In the genomic region with DNA sequence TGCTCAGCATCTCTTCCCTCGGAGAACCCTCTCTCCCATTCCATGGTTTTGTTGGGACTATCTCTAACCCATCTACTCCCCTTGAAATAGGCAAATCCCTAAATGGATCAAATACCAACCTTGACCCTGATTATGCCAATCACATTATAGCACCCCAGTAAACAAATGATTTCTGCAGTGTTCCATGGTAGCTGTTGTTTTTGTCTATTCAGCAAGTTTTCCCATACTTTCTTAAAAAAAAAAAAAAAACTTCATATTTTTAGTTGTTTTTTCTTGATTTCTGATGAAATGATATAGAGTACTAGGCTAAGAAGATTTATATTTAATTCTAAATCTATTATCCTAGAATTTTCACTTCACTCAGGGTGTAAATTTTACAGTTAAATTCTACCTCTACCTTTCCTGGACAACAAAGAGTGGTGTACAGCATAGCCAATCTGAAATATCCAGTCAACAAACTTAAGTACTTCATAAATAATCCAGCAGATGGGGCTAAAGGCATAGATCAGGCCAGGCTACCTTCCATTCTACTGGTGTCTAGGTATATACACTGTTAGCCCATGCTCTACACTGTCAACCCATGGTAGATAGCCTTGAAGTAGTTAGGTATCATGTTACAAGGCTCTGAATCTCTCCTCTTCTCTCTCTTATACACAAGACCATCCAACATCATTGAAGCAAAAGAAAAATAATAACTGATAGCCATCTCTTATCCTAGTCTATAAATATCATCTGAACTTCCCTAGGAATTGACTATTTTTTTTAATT, we compare ENCODE assay signal across 8 cellular contexts.
DNase-seq lines count a peak whose midpoint lies in the region; ATAC-seq, FAIRE-seq and TF ChIP-seq lines count a peak whose summit lies in the region.

No MANE protein-coding gene starts in this region.

- H3K79me2 ChIP-seq in K562 (ENCODE audit: control insufficient read depth, insufficient read depth, low read length) = no peaks in the 10 kb centered on the region

- H3K4me3 ChIP-seq in A549 (no peak overlapping the region), K562 (no peak overlapping the region)
- H3K4me3 ChIP-seq in Jurkat, Clone E6-1 (ENCODE audit: low read length) = no peak overlapping the region

- no peak overlapping the region for H3K9ac ChIP-seq in K562 (ENCODE audit: insufficient read depth in 1 of 2, low read depth in 2 of 2, low read length in 2 of 2)

- H3K4me2 ChIP-seq in A549 = no peak overlapping the region
- no peak overlapping the region for H3K4me2 ChIP-seq in K562 (ENCODE audit: insufficient read depth, low read length)

- TF ChIP-seq RAD21 in A549 (conservative IDR thresholded peaks at IDR 0.05 in 1 of 2, IDR thresholded peaks at IDR 0.05 in 1 of 2) (peak; percentile 88 to 93), K562 (CRISPR knock-in tag; conservative IDR thresholded peaks at IDR 0.05 in 1 of 2, IDR thresholded peaks at IDR 0.05 in 1 of 2) (peak; percentile 87 to 92)

- ATAC-seq in A549 (peak; percentile 100), K562 (peak; percentile 100)
- ATAC-seq in stimulated activated naive CD8-positive, alpha-beta T cell treated with anti-CD3 and anti-CD28 coated beads, Interleukin-15, Interleukin-2, amounts not matched to agents 100 U/mL and 50 U/mL, for 24 hours = peak; percentile 88

- no peak for TF ChIP-seq POLR2A in A549 (IDR thresholded peaks at IDR 0.05; ENCODE audit: low read length)
- no peak for TF ChIP-seq POLR2A in K562 (conservative IDR thresholded peaks at IDR 0.05)

- in situ Hi-C loops in K562 (cut with MboI) = loop anchor here (25.0 kb wide), 2 partner anchors 627 to 1327 kb away; no protein-coding TSS in a partner anchor

- peaks cover 27% of the 10 kb centered on the region; the same call in 2 of the 3 replicates for H3K36me3 ChIP-seq in K562 (ENCODE audit: control insufficient read depth, insufficient read depth, low read length)

- H3K9me3 ChIP-seq in A549 = no peaks in the 10 kb centered on the region
- no peaks in the 10 kb centered on the region for H3K9me3 ChIP-seq in K562 (replicated peaks; ENCODE audit: control insufficient read depth, insufficient read depth, low read depth, low read length)

- BruUV-seq in K562 (replicated peaks; lab: Mats Ljungman, UMichigan) = no TSS peak

- TF ChIP-seq CTCF in A549 (IDR thresholded peaks at IDR 0.05) (peak; percentile 81), K562 (IDR thresholded peaks at IDR 0.05 in 2 of 3, conservative IDR thresholded peaks at IDR 0.05 in 1 of 3; ENCODE audit: insufficient read depth in 2 of 3, low read depth in 1 of 3, low read length in 3 of 3) (peak; percentile 57 to 78 (median 62))

- H3K4me1 ChIP-seq in A549 = peaks cover 8% of the 10 kb centered on the region; the same call in 1 of the 3 replicates
- no peaks in the 10 kb centered on the region for H3K4me1 ChIP-seq in K562 (replicated peaks in 1 of 2; ENCODE audit: control insufficient read depth in 2 of 2, insufficient read depth in 2 of 2, low read length in 2 of 2)

- no peaks in the 10 kb centered on the region for H4K20me1 ChIP-seq in K562 (replicated peaks; ENCODE audit: control insufficient read depth, insufficient read depth, low read length)

- no peak overlapping the region for H3K27ac ChIP-seq in A549
- no peak overlapping the region for H3K27ac ChIP-seq in K562 (ENCODE audit: extremely low read depth, low read depth, low read length)

- 73% methylated on average over 1 of the region's 1 CpG for WGBS in A549 (ENCODE audit: missing lambda C conversion rate)
- 40% methylated on average over 1 of the region's 1 CpG for WGBS in K562 (ENCODE audit: insufficient coverage, low coverage, missing lambda C conversion rate)

- no peaks in the 10 kb centered on the region for H3K9me1 ChIP-seq in K562 (ENCODE audit: control insufficient read depth, insufficient read depth, low read length)

- POLR2A ChIA-PET in A549 (lab: Yijun Ruan, JAX) (no interaction called here), K562 (lab: Yijun Ruan, JAX) (interaction anchor here (0.9 to 1.4 kb wide), 2 partner anchors 14 to 27 kb away, joined by 3 to 4 read pairs; no protein-coding TSS in a partner anchor)

- intact Hi-C loops in K562 (cut with micrococcal nuclease) = loop anchor here (5.0 to 10.0 kb wide), 4 partner anchors 142 to 632 kb away; a partner anchor contains a TSS

- no peaks in the 10 kb centered on the region for H3K27me3 ChIP-seq in K562 (ENCODE audit: control insufficient read depth in 2 of 2, insufficient read depth in 2 of 2, low read length in 2 of 2)

- no peak for TF ChIP-seq EP300 in A549 (IDR thresholded peaks at IDR 0.05)
- TF ChIP-seq EP300 in K562 (IDR thresholded peaks at IDR 0.05; ENCODE audit: low read length) = no peak

- no peak overlapping the region for H2AFZ ChIP-seq in K562 (ENCODE audit: low read depth, low read length)

- CTCF ChIA-PET in A549 (lab: Yijun Ruan, JAX) (interaction anchor here (0.5 to 2.3 kb wide), 33 partner anchors 8 to 1318 kb away, joined by 3 to 15 read pairs (median 4); no protein-coding TSS in a partner anchor), K562 (lab: Yijun Ruan, JAX; ENCODE audit: low intra/inter-chr PET ratio) (interaction anchor here (0.6 to 1.7 kb wide), 9 partner anchors 609 to 1748 kb away, joined by 3 to 11 read pairs (median 3); no protein-coding TSS in a partner anchor)

- FAIRE-seq in A549 (lab: Jason Lieb, UNC) = peak; percentile 7
- FAIRE-seq in K562 (lab: Jason Lieb, UNC) = peak; percentile 88

- DNase-seq in A549 (ENCODE audit: low read depth in 1 of 2, low spot score in 1 of 2) = peak; percentile 67 to 82
- DNase-seq in GF-D8 (lab: John Stamatoyannopoulos, UW) = peak; percentile 60
- peak; percentile 76 for DNase-seq in H4 (ENCODE audit: low spot score)
- DNase-seq in Jurkat, Clone E6-1 (ENCODE audit: low read depth, low spot score) = peak; percentile 72
- peak; percentile 83 for DNase-seq in NOMO-1 treated with DMSO at 0.1 percent for 48 hours (lab: John Stamatoyannopoulos, UW; ENCODE audit: unreplicated experiment)
- DNase-seq in K562 (ENCODE audit: extremely low read depth in 1 of 4, low spot score in 3 of 4) = peak; percentile 67 to 77 (median 72)
- DNase-seq in iPS-NIHi7 (ENCODE audit: extremely low spot score) = peak; percentile 67
- DNase-seq in stimulated activated naive CD8-positive, alpha-beta T cell treated with anti-CD3 and anti-CD28 coated beads, Interleukin-15, Interleukin-2, amounts not matched to agents 100 U/mL and 50 U/mL, for 24 hours = no peak

TF ChIP-seq in A549, 52 proteins besides CTCF, POLR2A, EP300 and RAD21 (continues in another document):
- TF ChIP-seq GATA3 (IDR thresholded peaks at IDR 0.05; ENCODE audit: borderline replicate concordance) (no peak), FOSB (CRISPR knock-in tag; IDR thresholded peaks at IDR 0.05) (no peak), ESRRA (IDR thresholded peaks at IDR 0.05; ENCODE audit: borderline replicate concordance, low read length) (no peak), JUNB (IDR thresholded peaks at IDR 0.05) (no peak)

TF ChIP-seq in K562, 482 proteins besides CTCF, POLR2A, EP300 and RAD21 (continues in another document):
- TF ChIP-seq, protein P1, sequence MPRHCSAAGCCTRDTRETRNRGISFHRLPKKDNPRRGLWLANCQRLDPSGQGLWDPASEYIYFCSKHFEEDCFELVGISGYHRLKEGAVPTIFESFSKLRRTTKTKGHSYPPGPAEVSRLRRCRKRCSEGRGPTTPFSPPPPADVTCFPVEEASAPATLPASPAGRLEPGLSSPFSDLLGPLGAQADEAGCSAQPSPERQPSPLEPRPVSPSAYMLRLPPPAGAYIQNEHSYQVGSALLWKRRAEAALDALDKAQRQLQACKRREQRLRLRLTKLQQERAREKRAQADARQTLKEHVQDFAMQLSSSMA (CRISPR knock-in tag; IDR thresholded peaks at IDR 0.05) = no peak
- no peak for TF ChIP-seq SMAD4 (CRISPR knock-in tag; conservative IDR thresholded peaks at IDR 0.05)
- TF ChIP-seq ZKSCAN8 (CRISPR knock-in tag; IDR thresholded peaks at IDR 0.05) = no peak
- TF ChIP-seq, protein P2, sequence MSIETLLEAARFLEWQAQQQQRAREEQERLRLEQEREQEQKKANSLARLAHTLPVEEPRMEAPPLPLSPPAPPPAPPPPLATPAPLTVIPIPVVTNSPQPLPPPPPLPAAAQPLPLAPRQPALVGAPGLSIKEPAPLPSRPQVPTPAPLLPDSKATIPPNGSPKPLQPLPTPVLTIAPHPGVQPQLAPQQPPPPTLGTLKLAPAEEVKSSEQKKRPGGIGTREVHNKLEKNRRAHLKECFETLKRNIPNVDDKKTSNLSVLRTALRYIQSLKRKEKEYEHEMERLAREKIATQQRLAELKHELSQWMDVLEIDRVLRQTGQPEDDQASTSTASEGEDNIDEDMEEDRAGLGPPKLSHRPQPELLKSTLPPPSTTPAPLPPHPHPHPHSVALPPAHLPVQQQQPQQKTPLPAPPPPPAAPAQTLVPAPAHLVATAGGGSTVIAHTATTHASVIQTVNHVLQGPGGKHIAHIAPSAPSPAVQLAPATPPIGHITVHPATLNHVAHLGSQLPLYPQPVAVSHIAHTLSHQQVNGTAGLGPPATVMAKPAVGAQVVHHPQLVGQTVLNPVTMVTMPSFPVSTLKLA (conservative IDR thresholded peaks at IDR 0.05) = peak; percentile 68 to 69; a peak in 2 of 4 replicates
- 0 out of 2 replicates have a peak, but pooled peaks have one; percentile 10 for TF ChIP-seq SOX6 (IDR thresholded peaks at IDR 0.05)
- TF ChIP-seq CC2D1A (IDR thresholded peaks at IDR 0.05) = 0 out of 2 replicates have a peak, but pooled peaks have one; percentile 21
- TF ChIP-seq PPARD (CRISPR knock-in tag; IDR thresholded peaks at IDR 0.05) = no peak
- TF ChIP-seq ARNT (IDR thresholded peaks at IDR 0.05) = 0 out of 4 replicates have a peak, but pooled peaks of 1 of the 2 experiments have one; percentile 39
- TF ChIP-seq GATA2 (CRISPR knock-in tag; IDR thresholded peaks at IDR 0.05) = 0 out of 2 replicates have a peak, but pooled peaks have one; percentile 13
